In genomic region chr10:128219295-128219694, GRCh38 we compare ENCODE assay signal across 15 cellular contexts.
A peak's percentile ranks its signal among the peaks of the same experiment; 100 is the strongest.
DNase-seq lines count a peak whose midpoint lies in the region; ATAC-seq and TF ChIP-seq lines count a peak whose summit lies in the region.
"Had no signal": no experiment of that assay in that cellular context is flagged by ENCODE, and none has a peak within 500 bp of the region (broad histone marks: within the 10 kb centered on the region; RNA-seq: fewer than 3 reads in every experiment).

No MANE protein-coding gene starts in this region.

- H3K27ac ChIP-seq in HEK293 (ENCODE audit: extremely low read depth, low read depth, low read length), result no peak overlapping the region
- H3K27ac ChIP-seq in neutrophil, result peak overlapping the region; percentile 84
- H3K27ac ChIP-seq in vagina, result no peak overlapping the region
- H3K27ac ChIP-seq: 22Rv1, A549, GM23248 had no signal

- no peaks in the 10 kb centered on the region for H3K9me3 Mint-ChIP-seq in activated CD4-positive, alpha-beta T cell treated with anti-CD3 and anti-CD28 coated beads, Interleukin-2, amount 10 ng/mL, durations not matched to agents 24 days and 14 days
- H3K9me3 Mint-ChIP-seq in activated CD4-positive, alpha-beta T cell treated with anti-CD3 and anti-CD28 coated beads, Interleukin-2, amount 10 ng/mL, durations not matched to agents 7 days and 5 days, result no peaks in the 10 kb centered on the region
- H3K9me3 Mint-ChIP-seq: CD8-positive, alpha-beta memory T cell had no signal

- no peak for DNase-seq in activated CD4-positive, alpha-beta T cell treated with anti-CD3 and anti-CD28 coated beads, Interleukin-2, amount 10 ng/mL, durations not matched to agents 24 days and 14 days
- DNase-seq in activated CD4-positive, alpha-beta T cell treated with anti-CD3 and anti-CD28 coated beads, Interleukin-2, amount 10 ng/mL, durations not matched to agents 7 days and 5 days, result no peak
- DNase-seq in vagina (ENCODE audit: extremely low spot score in 2 of 2), result peak; percentile 61 to 62
- no peak for DNase-seq in NCI-H146 treated with DMSO at 0.1 percent for 48 hours (lab: John Stamatoyannopoulos, UW; ENCODE audit: unreplicated experiment)
- DNase-seq: C1 segment of cervical spinal cord; CD4-positive, CD25-positive, alpha-beta regulatory T cell; CD8-positive, alpha-beta memory T cell; COR-L47; GM23248 had no signal

- H3K4me3 ChIP-seq in HEK293 (ENCODE audit: low read depth, low read length) (no peak overlapping the region), neutrophil (ENCODE audit: low read depth in 1 of 2, low read length in 1 of 2) (no peak overlapping the region), vagina (no peak overlapping the region)
- H3K4me3 ChIP-seq: A549, GM23248, HAP-1 had no signal

- CTCF ChIA-PET in activated CD4-positive, alpha-beta T cell treated with anti-CD3 and anti-CD28 coated beads, Interleukin-2, amount 10 ng/mL, durations not matched to agents 7 days and 5 days (lab: Charles Lee), result interaction anchor here (0.6 kb wide), 2 partner anchors 23 to 301 kb away, joined by 3 read pairs; no protein-coding TSS in a partner anchor
- CTCF ChIA-PET in HEK293 (lab: Yijun Ruan, JAX), result interaction anchor here (1.8 kb wide), 1 partner anchor 41 kb away, joined by 4 read pairs; no protein-coding TSS in a partner anchor

- peak overlapping the region; percentile 62 for H3K27ac Mint-ChIP-seq in activated CD4-positive, alpha-beta T cell treated with anti-CD3 and anti-CD28 coated beads, Interleukin-2, amount 10 ng/mL, durations not matched to agents 24 days and 14 days
- no peak overlapping the region for H3K27ac Mint-ChIP-seq in activated CD4-positive, alpha-beta T cell treated with anti-CD3 and anti-CD28 coated beads, Interleukin-2, amount 10 ng/mL, durations not matched to agents 7 days and 5 days
- H3K27ac Mint-ChIP-seq: CD4-positive, CD25-positive, alpha-beta regulatory T cell; CD8-positive, alpha-beta memory T cell had no signal

- H3K4me1 ChIP-seq in HEK293 (ENCODE audit: control insufficient read depth, insufficient read depth, low read length) (no peaks in the 10 kb centered on the region), neutrophil (ENCODE audit: control insufficient read depth in 1 of 2, insufficient read depth in 1 of 2, low read depth in 1 of 2, low read length in 1 of 2) (peaks cover 31 to 36% of the 10 kb centered on the region in 2 experiments), vagina (no peaks in the 10 kb centered on the region)

- H3K36me3 ChIP-seq in HEK293 (ENCODE audit: control insufficient read depth in 2 of 2, insufficient read depth in 1 of 2, low read length in 2 of 2) (no peaks in the 10 kb centered on the region), neutrophil (no peaks in the 10 kb centered on the region), vagina (no peaks in the 10 kb centered on the region)
- H3K36me3 ChIP-seq: HAP-1 had no signal

- no peak for TF ChIP-seq CTCF in HEK293 (tag by site-specific recombination; IDR thresholded peaks at IDR 0.05)
- no peak for TF ChIP-seq CTCF in neutrophil (IDR thresholded peaks at IDR 0.05)
- no peak for TF ChIP-seq CTCF in vagina (IDR thresholded peaks at IDR 0.05)

- H3K27me3 ChIP-seq in neutrophil, result no peaks in the 10 kb centered on the region
- no peaks in the 10 kb centered on the region for H3K27me3 ChIP-seq in vagina

- H3K27me3 Mint-ChIP-seq in activated CD4-positive, alpha-beta T cell treated with anti-CD3 and anti-CD28 coated beads, Interleukin-2, amount 10 ng/mL, durations not matched to agents 24 days and 14 days, result peaks cover 15% of the 10 kb centered on the region
- peaks cover 10% of the 10 kb centered on the region for H3K27me3 Mint-ChIP-seq in activated CD4-positive, alpha-beta T cell treated with anti-CD3 and anti-CD28 coated beads, Interleukin-2, amount 10 ng/mL, durations not matched to agents 7 days and 5 days

- H3K4me3 Mint-ChIP-seq in activated CD4-positive, alpha-beta T cell treated with anti-CD3 and anti-CD28 coated beads, Interleukin-2, amount 10 ng/mL, durations not matched to agents 24 days and 14 days, result no peak overlapping the region
- no peak overlapping the region for H3K4me3 Mint-ChIP-seq in activated CD4-positive, alpha-beta T cell treated with anti-CD3 and anti-CD28 coated beads, Interleukin-2, amount 10 ng/mL, durations not matched to agents 7 days and 5 days
- H3K4me3 Mint-ChIP-seq: CD4-positive, CD25-positive, alpha-beta regulatory T cell; CD8-positive, alpha-beta memory T cell had no signal

- intact Hi-C loops in activated CD4-positive, alpha-beta T cell treated with anti-CD3 and anti-CD28 coated beads, Interleukin-2, amount 10 ng/mL, durations not matched to agents 24 days and 14 days (cut with micrococcal nuclease), result no loop called here
- intact Hi-C loops in vagina (cut with DNase I), result no loop called here

- H3K36me3 Mint-ChIP-seq in activated CD4-positive, alpha-beta T cell treated with anti-CD3 and anti-CD28 coated beads, Interleukin-2, amount 10 ng/mL, durations not matched to agents 24 days and 14 days (ENCODE audit: low read depth), result peaks cover 2% of the 10 kb centered on the region
- H3K36me3 Mint-ChIP-seq in activated CD4-positive, alpha-beta T cell treated with anti-CD3 and anti-CD28 coated beads, Interleukin-2, amount 10 ng/mL, durations not matched to agents 7 days and 5 days (ENCODE audit: low read depth), result no peaks in the 10 kb centered on the region
- H3K36me3 Mint-ChIP-seq: CD4-positive, CD25-positive, alpha-beta regulatory T cell; CD8-positive, alpha-beta memory T cell had no signal

- no peak for TF ChIP-seq POLR2A in vagina (IDR thresholded peaks at IDR 0.05)

- ATAC-seq in GM21737 (IDR thresholded peaks at IDR 0.05; ENCODE audit: unreplicated experiment), result no peak

- peaks cover 11% of the 10 kb centered on the region for H3K4me1 Mint-ChIP-seq in activated CD4-positive, alpha-beta T cell treated with anti-CD3 and anti-CD28 coated beads, Interleukin-2, amount 10 ng/mL, durations not matched to agents 24 days and 14 days
- H3K4me1 Mint-ChIP-seq in activated CD4-positive, alpha-beta T cell treated with anti-CD3 and anti-CD28 coated beads, Interleukin-2, amount 10 ng/mL, durations not matched to agents 7 days and 5 days, result peaks cover 4% of the 10 kb centered on the region

- POLR2A ChIA-PET in activated CD4-positive, alpha-beta T cell treated with anti-CD3 and anti-CD28 coated beads, Interleukin-2, amount 10 ng/mL, durations not matched to agents 7 days and 5 days (lab: Charles Lee), result no interaction called here
- POLR2A ChIA-PET in HEK293 (lab: Yijun Ruan, JAX), result interaction anchor here (0.6 kb wide), 1 partner anchor 319 kb away, joined by 5 read pairs; no protein-coding TSS in a partner anchor

- H3K9me3 ChIP-seq in HEK293 (ENCODE audit: control insufficient read depth, insufficient read depth, low read depth, low read length), result no peaks in the 10 kb centered on the region
- no peaks in the 10 kb centered on the region for H3K9me3 ChIP-seq in neutrophil
- no peaks in the 10 kb centered on the region for H3K9me3 ChIP-seq in vagina
- H3K9me3 ChIP-seq: A549, HAP-1 had no signal

TF ChIP-seq in HEK293, 187 proteins besides CTCF, POLR2A, EP300 and RAD21:
- no peak for TF ChIP-seq ZNF354C (tag by site-specific recombination; IDR thresholded peaks at IDR 0.05; ENCODE audit: borderline replicate concordance, low read depth)
- peak; percentile 89 for TF ChIP-seq EGR2 (tag by site-specific recombination; IDR thresholded peaks at IDR 0.05; ENCODE audit: low read depth)
- TF ChIP-seq ZFHX2 (tag by site-specific recombination; conservative IDR thresholded peaks at IDR 0.05), result peak; percentile 79
TF ChIP-seq in HEK293: peak in this region for 2.

Comparison
In these comparisons a context has a peak if more than half of its experiments do, and no peak if none do; other contexts are left out.
1. DNase-seq: peak in vagina (2 of 2); none in activated CD4-positive, alpha-beta T cell treated with anti-CD3 and anti-CD28 coated beads, Interleukin-2, amount 10 ng/mL, durations not matched to agents 24 days and 14 days (single experiment), activated CD4-positive, alpha-beta T cell treated with anti-CD3 and anti-CD28 coated beads, Interleukin-2, amount 10 ng/mL, durations not matched to agents 7 days and 5 days (single experiment) and NCI-H146 treated with DMSO at 0.1 percent for 48 hours (single experiment).